In the genomic region with DNA sequence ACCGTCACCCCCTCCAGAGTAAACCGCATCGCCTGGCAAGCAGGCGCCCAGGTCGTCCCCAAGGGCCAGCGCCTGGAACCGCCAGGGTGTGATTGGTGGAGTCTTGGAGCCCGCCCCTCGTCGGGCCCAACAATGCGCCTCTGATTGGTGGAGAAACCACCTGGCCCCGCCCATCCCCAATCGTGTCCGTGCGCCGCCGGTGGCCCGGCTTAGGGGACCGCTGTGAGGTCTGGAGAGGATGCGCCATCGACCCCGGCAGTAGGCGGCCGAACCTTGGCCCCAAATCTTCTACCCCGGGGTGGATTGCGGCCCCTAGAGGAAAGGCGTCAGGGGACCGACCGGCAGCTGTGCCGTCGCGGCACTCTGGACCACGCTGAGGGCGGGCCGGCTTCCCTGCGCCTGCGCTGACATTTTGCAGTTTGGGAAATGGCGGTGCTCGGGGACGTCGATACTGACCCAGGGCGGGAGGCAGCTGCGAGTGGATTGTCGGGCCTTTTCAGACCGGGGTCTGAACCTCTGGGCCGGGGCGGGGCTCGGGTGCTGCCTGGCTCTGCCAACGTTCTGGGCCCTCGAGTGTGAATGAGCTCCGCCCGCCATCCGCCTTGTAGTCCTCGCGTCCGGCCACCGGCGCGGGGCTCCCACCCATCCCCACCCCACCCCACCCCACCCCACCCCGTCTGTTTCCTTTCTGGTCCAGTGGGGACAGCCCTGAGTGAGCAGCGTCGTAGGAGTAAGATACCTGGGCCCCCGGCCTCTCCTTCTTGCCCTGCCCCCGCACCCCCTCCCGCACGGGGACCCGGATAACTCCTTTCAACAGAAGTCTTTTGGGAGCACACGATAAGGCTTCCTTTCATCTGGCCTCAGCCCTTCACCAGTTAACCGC, we compare ENCODE assay signal across 8 cellular contexts.
DNase-seq lines count a peak whose midpoint lies in the region; ATAC-seq lines count a peak whose summit lies in the region.

No MANE protein-coding gene starts in this region.

- peaks cover 50% of the 10 kb centered on the region for H3K36me3 Mint-ChIP-seq in central memory CD8-positive, alpha-beta T cell (ENCODE audit: insufficient read depth)

- no peaks in the 10 kb centered on the region for H3K27me3 Mint-ChIP-seq in central memory CD8-positive, alpha-beta T cell

- peak; percentile 63 for ATAC-seq in GM18870 (IDR thresholded peaks at IDR 0.05; ENCODE audit: unreplicated experiment)
- ATAC-seq in HG03135 (IDR thresholded peaks at IDR 0.05; ENCODE audit: unreplicated experiment): peak; percentile 89
- ATAC-seq in central memory CD8-positive, alpha-beta T cell (replicated peaks; ENCODE audit: extremely low read depth, poor library complexity, severe bottlenecking): peak; percentile 91

- DNase-seq in AG08395 (ENCODE audit: low spot score) (peak; percentile 97), NCI-H2227 (lab: John Stamatoyannopoulos, UW; ENCODE audit: unreplicated experiment) (peak; percentile 97), islet precursor cell (peak; percentile 97)
- DNase-seq in activated CD4-positive, CD25-positive, alpha-beta regulatory T cell (lab: John Stamatoyannopoulos, UW): peak; percentile 79 to 89 (median 83)
- DNase-seq in central memory CD8-positive, alpha-beta T cell (ENCODE audit: low spot score in 2 of 2): peak; percentile 81 to 88
- DNase-seq in stimulated activated CD4-positive, alpha-beta T cell treated with anti-CD3 and anti-CD28 coated beads, Interleukin-15, amount 100 ng/mL, for 1 hour (ENCODE audit: low read depth in 1 of 2, low spot score in 1 of 2): peak; percentile 85 to 87

- H3K27ac Mint-ChIP-seq in central memory CD8-positive, alpha-beta T cell (ENCODE audit: low read depth): peak overlapping the region; percentile 64

- H3K9me3 Mint-ChIP-seq in central memory CD8-positive, alpha-beta T cell: no peaks in the 10 kb centered on the region

- H3K4me1 Mint-ChIP-seq in central memory CD8-positive, alpha-beta T cell: peaks cover 36% of the 10 kb centered on the region

- peak overlapping the region; percentile 79 for H3K4me3 Mint-ChIP-seq in central memory CD8-positive, alpha-beta T cell

Comparison
In these comparisons a context has a peak if more than half of its experiments do, and no peak if none do; other contexts are left out.
1. Peak in every context shown above with its lines: DNase-seq and ATAC-seq.